ENCODE assay signal across 8 cellular contexts in the genomic region with DNA sequence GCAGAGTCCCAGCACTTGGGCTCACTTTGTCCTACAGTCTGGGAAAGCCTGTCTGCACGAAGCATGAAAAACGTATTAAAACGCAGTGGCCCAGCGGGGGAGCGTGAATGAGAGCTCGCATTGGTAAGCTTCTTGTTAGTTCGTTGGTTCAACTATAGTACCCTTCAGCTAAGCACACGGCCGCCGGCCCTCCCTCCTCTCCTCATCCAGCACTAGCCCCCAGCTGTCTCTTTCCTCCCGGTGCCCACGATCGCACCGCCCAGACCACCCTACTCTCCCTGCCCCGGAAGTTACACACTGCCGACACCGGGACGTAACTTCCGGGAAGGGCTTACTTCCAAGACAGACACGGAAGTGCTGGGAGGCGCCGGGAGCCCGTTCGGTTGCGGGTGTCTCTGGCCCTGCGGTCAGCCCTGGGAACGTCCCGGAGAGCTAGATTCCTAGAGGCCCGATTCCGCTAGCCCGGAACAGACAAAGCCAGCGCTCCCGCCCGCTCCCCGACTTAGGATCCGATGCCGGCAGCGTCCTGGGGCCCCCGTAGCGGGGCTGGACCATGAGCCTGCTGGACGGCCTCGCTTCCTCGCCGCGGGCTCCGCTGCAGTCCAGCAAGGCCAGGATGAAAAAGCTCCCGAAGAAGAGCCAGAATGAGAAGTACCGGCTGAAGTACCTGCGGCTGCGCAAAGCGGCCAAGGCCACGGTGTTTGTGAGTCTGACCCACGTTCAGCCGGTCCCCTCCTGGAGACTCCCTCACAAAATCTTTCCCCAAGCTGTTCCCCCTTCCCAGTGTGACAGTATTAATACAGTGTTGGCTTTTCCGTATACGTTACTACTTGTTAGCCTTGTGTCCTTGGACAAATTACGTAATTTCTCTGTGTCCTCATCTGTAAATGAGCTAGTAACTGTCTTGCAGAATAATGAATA. TPM values are rescaled to one million over a fixed set of nuclear protein-coding genes. Genes with fewer than 3 reads are reported as not detected.
A peak's percentile ranks its signal among the peaks of the same experiment; 100 is the strongest.
DNase-seq lines count a peak whose midpoint lies in the region; ATAC-seq and TF ChIP-seq lines count a peak whose summit lies in the region.

A gene with protein sequence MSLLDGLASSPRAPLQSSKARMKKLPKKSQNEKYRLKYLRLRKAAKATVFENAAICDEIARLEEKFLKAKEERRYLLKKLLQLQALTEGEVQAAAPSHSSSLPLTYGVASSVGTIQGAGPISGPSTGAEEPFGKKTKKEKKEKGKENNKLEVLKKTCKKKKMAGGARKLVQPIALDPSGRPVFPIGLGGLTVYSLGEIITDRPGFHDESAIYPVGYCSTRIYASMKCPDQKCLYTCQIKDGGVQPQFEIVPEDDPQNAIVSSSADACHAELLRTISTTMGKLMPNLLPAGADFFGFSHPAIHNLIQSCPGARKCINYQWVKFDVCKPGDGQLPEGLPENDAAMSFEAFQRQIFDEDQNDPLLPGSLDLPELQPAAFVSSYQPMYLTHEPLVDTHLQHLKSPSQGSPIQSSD (plus strand): TSS at position 334 of the 921 bp plus-strand sequence. CDS start 220 bp downstream, at position 554.

- no peak within 1 kb of the TSS for H2BK5ac ChIP-seq in H9 (ENCODE audit: insufficient read length, low read length)

- no peak within 1 kb of the TSS for H2BK20ac ChIP-seq in H9 (ENCODE audit: low read depth, low read length, poor library complexity, severe bottlenecking)

- no peak within 1 kb of the TSS for H2BK15ac ChIP-seq in H9 (ENCODE audit: low read depth, low read length)

- H4K20me1 ChIP-seq in H9 (ENCODE audit: control insufficient read depth, insufficient read depth, insufficient read length), result no peaks in the 10 kb centered on the region
- no peaks in the 10 kb centered on the region for H4K20me1 ChIP-seq in MM.1S (ENCODE audit: insufficient read depth, low read length)

- H3K79me1 ChIP-seq in H9 (ENCODE audit: insufficient read depth, low read depth, low read length, poor library complexity, severe bottlenecking), result peaks cover 3% of the 10 kb centered on the region

- no peaks in the 10 kb centered on the region for H3K4me1 ChIP-seq in H9 (ENCODE audit: insufficient read depth, low read length)
- peaks cover 11% of the 10 kb centered on the region for H3K4me1 ChIP-seq in MM.1S (ENCODE audit: low read length)

- H3K14ac ChIP-seq in H9 (ENCODE audit: insufficient read depth, low read length), result peak within 1 kb of the TSS; percentile 67; the same call in 1 of the 2 replicates

- H3K23ac ChIP-seq in H9 (ENCODE audit: insufficient read length, low read depth, low read length), result no peak within 1 kb of the TSS

- H2BK12ac ChIP-seq in H9 (ENCODE audit: insufficient read length, low read depth, low read length), result no peak within 1 kb of the TSS

- H3K9me3 ChIP-seq in H9 (ENCODE audit: control insufficient read depth, low read depth, low read length) (no peaks in the 10 kb centered on the region), MM.1S (replicated peaks; ENCODE audit: insufficient read depth, low read length) (no peaks in the 10 kb centered on the region)

- H3K9ac ChIP-seq in H9 (ENCODE audit: extremely low read depth, insufficient read length, low read length), result peak within 1 kb of the TSS; percentile 73
- peak within 1 kb of the TSS; percentile 90 for H3K9ac ChIP-seq in MM.1S (ENCODE audit: low read length)

- H3K9me3 Mint-ChIP-seq in H9, result no peaks in the 10 kb centered on the region
- no peaks in the 10 kb centered on the region for H3K9me3 Mint-ChIP-seq in nephron progenitor cell
- no peaks in the 10 kb centered on the region for H3K9me3 Mint-ChIP-seq in stimulated activated naive CD8-positive, alpha-beta T cell treated with anti-CD3 and anti-CD28 coated beads, Interleukin-15, amount 100 ng/mL, for 72 hours

- no CpG with 5 or more reads among the region's 57 CpGs for WGBS in H9 (ENCODE audit: extremely low coverage, insufficient read length, low lambda C conversion rate)

- H2BK120ac ChIP-seq in H9 (ENCODE audit: low read depth, low read length, poor library complexity, severe bottlenecking), result no peak within 1 kb of the TSS

- peaks cover 20% of the 10 kb centered on the region for H3K27me3 Mint-ChIP-seq in H9 (ENCODE audit: low read depth)
- H3K27me3 Mint-ChIP-seq in nephron progenitor cell (ENCODE audit: low read depth, poor library complexity), result peaks cover 31% of the 10 kb centered on the region
- H3K27me3 Mint-ChIP-seq in stimulated activated naive CD8-positive, alpha-beta T cell treated with anti-CD3 and anti-CD28 coated beads, Interleukin-15, amount 100 ng/mL, for 72 hours, result no peaks in the 10 kb centered on the region

- H3K27ac ChIP-seq in H9 (ENCODE audit: insufficient read length, low read depth, low read length), result no peak within 1 kb of the TSS
- H3K27ac ChIP-seq in MM.1S (ENCODE audit: low read length), result peak within 1 kb of the TSS; percentile 70; the same call in 1 of the 2 replicates

- peak within 1 kb of the TSS; percentile 90 to 95 for H3K4me3 Mint-ChIP-seq in H9
- H3K4me3 Mint-ChIP-seq in nephron progenitor cell, result peak within 1 kb of the TSS; percentile 97
- H3K4me3 Mint-ChIP-seq in stimulated activated naive CD8-positive, alpha-beta T cell treated with anti-CD3 and anti-CD28 coated beads, Interleukin-15, amount 100 ng/mL, for 72 hours, result peak within 1 kb of the TSS; percentile 96 to 97

- H3K18ac ChIP-seq in H9 (ENCODE audit: insufficient read length, low read depth, low read length), result no peak within 1 kb of the TSS

- no peak within 1 kb of the TSS for H2AK5ac ChIP-seq in H9 (ENCODE audit: insufficient read length, low read length)

- DNase-seq in ELR (ENCODE audit: low read depth) (peak; percentile 90), H9 (peak; percentile 94), MM.1S (peak; percentile 83), SIG-M5 (lab: John Stamatoyannopoulos, UW) (peak; percentile 6), activated gamma-delta T cell (lab: John Stamatoyannopoulos, UW) (peak; percentile 71), fibroblast of the conjunctiva (ENCODE audit: low read depth) (peak; percentile 85), nephron progenitor cell (peak; percentile 85)
- peak; percentile 60 to 77 for DNase-seq in stimulated activated naive CD8-positive, alpha-beta T cell treated with anti-CD3 and anti-CD28 coated beads, Interleukin-15, amount 100 ng/mL, for 72 hours

- no peak within 1 kb of the TSS for H4K5ac ChIP-seq in H9 (ENCODE audit: insufficient read length, low read depth, low read length)

- no peak within 1 kb of the TSS for H2AFZ ChIP-seq in H9 (ENCODE audit: low read length)
- H2AFZ ChIP-seq in MM.1S (ENCODE audit: low read length), result peak within 1 kb of the TSS; percentile 100

- no peak within 1 kb of the TSS for H4K8ac ChIP-seq in H9 (replicated peaks; ENCODE audit: insufficient read length, low read depth, low read length)

- no peak within 1 kb of the TSS for H3K4ac ChIP-seq in H9 (ENCODE audit: low read depth, low read length)

- H3K27me3 ChIP-seq in H9 (ENCODE audit: insufficient read depth, low read length) (no peaks in the 10 kb centered on the region), MM.1S (replicated peaks; ENCODE audit: insufficient read depth, low read length) (no peaks in the 10 kb centered on the region)

- H3K36me3 ChIP-seq in MM.1S (replicated peaks; ENCODE audit: insufficient read depth, low read length), result 0 out of 2 replicates have a peak, but pooled peaks cover 6% of the 10 kb centered on the region

- H4K91ac ChIP-seq in H9 (ENCODE audit: insufficient read length, low read depth, low read length), result no peak within 1 kb of the TSS

- no peaks in the 10 kb centered on the region for H3K9me2 ChIP-seq in MM.1S (replicated peaks; ENCODE audit: insufficient read depth, low read length)

- H3K4me2 ChIP-seq in H9 (ENCODE audit: insufficient read depth, insufficient read length, low read length) (peak within 1 kb of the TSS; percentile 96), MM.1S (ENCODE audit: low read depth, low read length) (peak within 1 kb of the TSS; percentile 98)

- ATAC-seq in stimulated activated naive CD8-positive, alpha-beta T cell treated with anti-CD3 and anti-CD28 coated beads, Interleukin-15, amount 100 ng/mL, for 72 hours, result peak; percentile 98

- TF ChIP-seq CTCF in H9 (conservative IDR thresholded peaks at IDR 0.05) (no peak), MM.1S (IDR thresholded peaks at IDR 0.05; ENCODE audit: low read length) (no peak), nephron progenitor cell (IDR thresholded peaks at IDR 0.05) (no peak)

- H3T11ph ChIP-seq in H9 (ENCODE audit: low read length), result no peak within 1 kb of the TSS

- H3K79me2 ChIP-seq in H9 (ENCODE audit: insufficient read depth, low read length) (no peaks in the 10 kb centered on the region; the same call in 1 of the 2 replicates), MM.1S (ENCODE audit: low read length) (peaks cover 38% of the 10 kb centered on the region)

- H3K4me1 Mint-ChIP-seq in H9, result peaks cover 14 to 15% of the 10 kb centered on the region in 2 experiments
- H3K4me1 Mint-ChIP-seq in nephron progenitor cell, result peaks cover 31% of the 10 kb centered on the region
- peaks cover 30% of the 10 kb centered on the region for H3K4me1 Mint-ChIP-seq in stimulated activated naive CD8-positive, alpha-beta T cell treated with anti-CD3 and anti-CD28 coated beads, Interleukin-15, amount 100 ng/mL, for 72 hours

- peaks cover 10 to 28% (median 26%) of the 10 kb centered on the region in 3 experiments; a peak in 5 of 7 replicates for H3K36me3 Mint-ChIP-seq in H9 (ENCODE audit: insufficient read depth in 1 of 3, low read depth in 3 of 3)
- H3K36me3 Mint-ChIP-seq in nephron progenitor cell (ENCODE audit: low read depth), result peaks cover 17% of the 10 kb centered on the region

- H3K27ac Mint-ChIP-seq in H9 (peak within 1 kb of the TSS; percentile 84 to 93 (median 93); a peak in 6 of 7 replicates), nephron progenitor cell (peak within 1 kb of the TSS; percentile 92)
- peak within 1 kb of the TSS; percentile 97 to 99 for H3K27ac Mint-ChIP-seq in stimulated activated naive CD8-positive, alpha-beta T cell treated with anti-CD3 and anti-CD28 coated beads, Interleukin-15, amount 100 ng/mL, for 72 hours

- peak within 1 kb of the TSS; percentile 97 for H3K4me3 ChIP-seq in MM.1S (ENCODE audit: low read length)

- no peaks in the 10 kb centered on the region for H3F3A ChIP-seq in MM.1S (ENCODE audit: insufficient read depth, low read length)

- H3K23me2 ChIP-seq in H9 (ENCODE audit: insufficient read length, low read depth, low read length, poor library complexity, severe bottlenecking), result peaks cover 3% of the 10 kb centered on the region

- H3K56ac ChIP-seq in H9 (ENCODE audit: insufficient read length, low read depth, low read length), result no peak within 1 kb of the TSS

RNA-seq across cellular contexts. Expression of the gene that starts here (rescaled TPM):
- 23.9 and 25.8 TPM in 2 replicates for total RNA-seq in H9 (2021)

Comparison
In these comparisons a context has a peak if more than half of its experiments do, and no peak if none do; other contexts are left out.
1. DNase-seq: peak in every context shown above with its lines; median percentile 94 in H9; 90 in ELR; 85 in fibroblast of the conjunctiva; 85 in nephron progenitor cell; 83 in MM.1S; 71 in activated gamma-delta T cell; 68 in stimulated activated naive CD8-positive, alpha-beta T cell treated with anti-CD3 and anti-CD28 coated beads, Interleukin-15, amount 100 ng/mL, for 72 hours; 6 in SIG-M5.